Comparison of ENCODE assay signal across 33 cellular contexts in genomic region chr5:175876107-175876506, GRCh38. TPM values are rescaled to one million over a fixed set of nuclear protein-coding genes. Genes with fewer than 3 reads are reported as not detected.
"Had no signal": no experiment of that assay in that cellular context is flagged by ENCODE, and none has a peak within 500 bp of the region (broad histone marks: within the 10 kb centered on the region; RNA-seq: fewer than 3 reads in every experiment).

No MANE protein-coding gene starts in this region.

- DNase-seq: naive thymus-derived CD4-positive, alpha-beta T cell; natural killer cell; occipital lobe; pancreas; posterior cingulate gyrus; psoas muscle; right cardiac atrium; spleen; stimulated activated CD4-positive, alpha-beta T cell treated with anti-CD3 and anti-CD28 coated beads, Interleukin-12 subunit alpha, Interleukin-12 subunit beta, amount 100 ng/mL, for 4 hours; stimulated activated CD4-positive, alpha-beta T cell treated with anti-CD3 and anti-CD28 coated beads, Interleukin-1b, Interleukin-23, amount 100 ng/mL, for 48 hours; stimulated activated CD4-positive, alpha-beta T cell treated with anti-CD3 and anti-CD28 coated beads, Interleukin-4, amount 100 ng/mL, for 1 hour; stimulated activated CD4-positive, alpha-beta T cell treated with anti-CD3 and anti-CD28 coated beads, Interleukin-4, amount 100 ng/mL, for 4 hours; stimulated activated CD8-positive, alpha-beta memory T cell treated with anti-CD3 and anti-CD28 coated beads, Interleukin-4, amount 100 ng/mL, for 48 hours; stimulated activated naive CD4-positive, alpha-beta T cell; stimulated activated naive CD8-positive, alpha-beta T cell treated with anti-CD3 and anti-CD28 coated beads, Interleukin-15, amount 100 ng/mL, for 72 hours; stimulated activated naive CD8-positive, alpha-beta T cell treated with anti-CD3 and anti-CD28 coated beads, Interleukin-15, Interleukin-2, amounts not matched to agents 100 U/mL and 50 U/mL, for 24 hours; substantia nigra; thyroid gland; trophoblast cell; upper lobe of left lung had no signal

- FAIRE-seq: pancreas, urothelium cell line had no signal

- H3K9me3 ChIP-seq: pancreas, psoas muscle, spleen, suprapubic skin, thoracic aorta, thyroid gland, tibial nerve, upper lobe of left lung, vagina had no signal

- H3K27ac ChIP-seq: neural progenitor cell, pancreas, psoas muscle, skin epidermis, spleen, suprapubic skin, thoracic aorta, thyroid gland, tibial nerve, upper lobe of left lung, vagina had no signal

- H2AFZ ChIP-seq: neural progenitor cell had no signal

- ATAC-seq: naive thymus-derived CD4-positive, alpha-beta T cell; natural killer cell; pancreas; psoas muscle; right cardiac atrium; sciatic nerve; stimulated activated memory B cell treated with anti-CD40 and anti-IgM and Interleukin-4, amounts not matched to agents 10 μg/mL and 1 μg/mL and 100 μg/mL, for 72 hours; stimulated activated naive CD8-positive, alpha-beta T cell treated with anti-CD3 and anti-CD28 coated beads, Interleukin-15, amount 100 ng/mL, for 72 hours; stimulated activated naive CD8-positive, alpha-beta T cell treated with anti-CD3 and anti-CD28 coated beads, Interleukin-15, Interleukin-2, amounts not matched to agents 100 U/mL and 50 U/mL, for 24 hours had no signal

- H3K4me3 ChIP-seq: neural progenitor cell, pancreas, psoas muscle, skin epidermis, smooth muscle cell, spleen, suprapubic skin, thoracic aorta, thyroid gland, tibial nerve, upper lobe of left lung, vagina had no signal

- H3K4me2 ChIP-seq: neural progenitor cell, smooth muscle cell had no signal

- H3K9ac ChIP-seq: neural progenitor cell had no signal

- H3K36me3 ChIP-seq: neural progenitor cell, pancreas, spleen, suprapubic skin, thoracic aorta, thyroid gland, tibial nerve, upper lobe of left lung, vagina had no signal

- H3K4me1 ChIP-seq: psoas muscle had no signal

RNA-seq across cellular contexts. Expression of gene CPLX2, which starts 4.7 kb away (rescaled TPM):
- total RNA-seq: naive thymus-derived CD4-positive, alpha-beta T cell; natural killer cell; osteocyte; renal cortical epithelial cell; sciatic nerve; smooth muscle cell; spleen; suprapubic skin; thoracic aorta; tibial nerve; ureter had no signal
- polyA plus RNA-seq: naive thymus-derived CD4-positive, alpha-beta T cell; smooth muscle cell had no signal
